Comparison of ENCODE assay signal across 12 cellular contexts in genomic region chr12:12482959-12483358, GRCh38.
A peak's percentile ranks its signal among the peaks of the same experiment; 100 is the strongest.
DNase-seq lines count a peak whose midpoint lies in the region; ATAC-seq and TF ChIP-seq lines count a peak whose summit lies in the region.
"Had no signal": no experiment of that assay in that cellular context is flagged by ENCODE, and none has a peak within 500 bp of the region (broad histone marks: within the 10 kb centered on the region; RNA-seq: fewer than 3 reads in every experiment).

No MANE protein-coding gene starts in this region.

- peak overlapping the region; percentile 100 for H3K27ac Mint-ChIP-seq in activated CD4-positive, alpha-beta T cell treated with anti-CD3 and anti-CD28 coated beads for 36 hours
- H3K27ac Mint-ChIP-seq in activated CD4-positive, alpha-beta memory T cell treated with anti-CD3 and anti-CD28 coated beads for 36 hours, result peak overlapping the region; percentile 99
- H3K27ac Mint-ChIP-seq in stimulated activated effector memory CD8-positive, alpha-beta T cell treated with anti-CD3 and anti-CD28 coated beads, Interleukin-12 subunit alpha, Interleukin-12 subunit beta, amount 100 ng/mL, for 72 hours, result peak overlapping the region; percentile 99

- H3K4me3 ChIP-seq in right cardiac atrium (ENCODE audit: low read length), result no peak overlapping the region
- H3K4me3 ChIP-seq in tibial artery, result no peak overlapping the region

- DNase-seq in activated CD4-positive, alpha-beta T cell treated with anti-CD3 and anti-CD28 coated beads for 36 hours, result no peak
- no peak for DNase-seq in activated CD4-positive, alpha-beta T cell treated with anti-CD3 and anti-CD28 coated beads for 48 hours
- no peak for DNase-seq in activated CD4-positive, alpha-beta memory T cell treated with anti-CD3 and anti-CD28 coated beads for 36 hours
- no peak for DNase-seq in stimulated activated effector memory CD8-positive, alpha-beta T cell treated with anti-CD3 and anti-CD28 coated beads, Interleukin-12 subunit alpha, Interleukin-12 subunit beta, amount 100 ng/mL, for 72 hours (ENCODE audit: low spot score in 2 of 2)
- DNase-seq in DMS153 (lab: John Stamatoyannopoulos, UW) (no peak), right cardiac atrium (no peak), tibial artery (no peak)
- DNase-seq: ACHN, amygdala, NCI-H345, T1000 had no signal

- no peaks in the 10 kb centered on the region for H3K9me3 ChIP-seq in right cardiac atrium (ENCODE audit: control insufficient read depth, low read length)
- no peaks in the 10 kb centered on the region for H3K9me3 ChIP-seq in tibial artery

- H3K27me3 ChIP-seq in right cardiac atrium (ENCODE audit: control insufficient read depth, insufficient read depth) (no peaks in the 10 kb centered on the region), tibial artery (no peaks in the 10 kb centered on the region)

- CTCF ChIA-PET in activated CD4-positive, alpha-beta T cell treated with anti-CD3 and anti-CD28 coated beads for 36 hours (lab: Charles Lee), result interaction anchor here (0.9 to 1.1 kb wide), 2 partner anchors 74 to 78 kb away, joined by 3 read pairs; no protein-coding TSS in a partner anchor
- CTCF ChIA-PET in activated CD4-positive, alpha-beta memory T cell treated with anti-CD3 and anti-CD28 coated beads for 36 hours (lab: Charles Lee), result interaction anchor here (0.9 to 3.4 kb wide), 4 partner anchors 21 to 106 kb away, joined by 3 to 25 read pairs (median 4); partner anchors contain the start of gene DUSP16

- peaks cover 78% of the 10 kb centered on the region for H3K4me1 Mint-ChIP-seq in activated CD4-positive, alpha-beta T cell treated with anti-CD3 and anti-CD28 coated beads for 36 hours
- H3K4me1 Mint-ChIP-seq in activated CD4-positive, alpha-beta memory T cell treated with anti-CD3 and anti-CD28 coated beads for 36 hours (ENCODE audit: low read depth), result peaks cover 74% of the 10 kb centered on the region
- H3K4me1 Mint-ChIP-seq in stimulated activated effector memory CD8-positive, alpha-beta T cell treated with anti-CD3 and anti-CD28 coated beads, Interleukin-12 subunit alpha, Interleukin-12 subunit beta, amount 100 ng/mL, for 72 hours, result peaks cover 72% of the 10 kb centered on the region

- peaks cover 69% of the 10 kb centered on the region for H3K36me3 Mint-ChIP-seq in activated CD4-positive, alpha-beta T cell treated with anti-CD3 and anti-CD28 coated beads for 36 hours (ENCODE audit: low read depth)
- H3K36me3 Mint-ChIP-seq in activated CD4-positive, alpha-beta memory T cell treated with anti-CD3 and anti-CD28 coated beads for 36 hours, result peaks cover 68% of the 10 kb centered on the region
- H3K36me3 Mint-ChIP-seq in stimulated activated effector memory CD8-positive, alpha-beta T cell treated with anti-CD3 and anti-CD28 coated beads, Interleukin-12 subunit alpha, Interleukin-12 subunit beta, amount 100 ng/mL, for 72 hours, result peaks cover 100% of the 10 kb centered on the region

- H3K9me3 Mint-ChIP-seq in activated CD4-positive, alpha-beta T cell treated with anti-CD3 and anti-CD28 coated beads for 36 hours (ENCODE audit: low read depth), result no peaks in the 10 kb centered on the region
- H3K9me3 Mint-ChIP-seq in activated CD4-positive, alpha-beta memory T cell treated with anti-CD3 and anti-CD28 coated beads for 36 hours, result no peaks in the 10 kb centered on the region
- no peaks in the 10 kb centered on the region for H3K9me3 Mint-ChIP-seq in stimulated activated effector memory CD8-positive, alpha-beta T cell treated with anti-CD3 and anti-CD28 coated beads, Interleukin-12 subunit alpha, Interleukin-12 subunit beta, amount 100 ng/mL, for 72 hours

- peak overlapping the region; percentile 80 for H3K4me3 Mint-ChIP-seq in activated CD4-positive, alpha-beta T cell treated with anti-CD3 and anti-CD28 coated beads for 36 hours
- H3K4me3 Mint-ChIP-seq in activated CD4-positive, alpha-beta memory T cell treated with anti-CD3 and anti-CD28 coated beads for 36 hours, result peak overlapping the region; percentile 81
- H3K4me3 Mint-ChIP-seq in stimulated activated effector memory CD8-positive, alpha-beta T cell treated with anti-CD3 and anti-CD28 coated beads, Interleukin-12 subunit alpha, Interleukin-12 subunit beta, amount 100 ng/mL, for 72 hours, result peak overlapping the region; percentile 77

- TF ChIP-seq CTCF in tibial artery (IDR thresholded peaks at IDR 0.05), result no peak

- POLR2A ChIA-PET in activated CD4-positive, alpha-beta T cell treated with anti-CD3 and anti-CD28 coated beads for 36 hours (lab: Charles Lee), result interaction anchor here (0.7 to 1.4 kb wide), 4 partner anchors 9 to 717 kb away, joined by 4 to 6 read pairs (median 4); no protein-coding TSS in a partner anchor
- POLR2A ChIA-PET in activated CD4-positive, alpha-beta memory T cell treated with anti-CD3 and anti-CD28 coated beads for 36 hours (lab: Charles Lee), result interaction anchor here (0.7 to 7.3 kb wide), 18 partner anchors 8 to 239 kb away, joined by 3 to 76 read pairs (median 8); partner anchors contain the start of genes BORCS5 and CDKN1B

- no peak for ATAC-seq in activated CD4-positive, alpha-beta T cell treated with anti-CD3 and anti-CD28 coated beads for 36 hours
- peak; percentile 49 for ATAC-seq in HG02852 (IDR thresholded peaks at IDR 0.05; ENCODE audit: unreplicated experiment)
- no peak for ATAC-seq in stimulated activated effector memory CD8-positive, alpha-beta T cell treated with anti-CD3 and anti-CD28 coated beads, Interleukin-12 subunit alpha, Interleukin-12 subunit beta, amount 100 ng/mL, for 72 hours
- no peak for ATAC-seq in right cardiac atrium

- no peaks in the 10 kb centered on the region for H3K27me3 Mint-ChIP-seq in activated CD4-positive, alpha-beta T cell treated with anti-CD3 and anti-CD28 coated beads for 36 hours
- no peaks in the 10 kb centered on the region for H3K27me3 Mint-ChIP-seq in activated CD4-positive, alpha-beta memory T cell treated with anti-CD3 and anti-CD28 coated beads for 36 hours

- H3K4me1 ChIP-seq in right cardiac atrium (ENCODE audit: control insufficient read depth, insufficient read depth, low read length) (no peaks in the 10 kb centered on the region), tibial artery (no peaks in the 10 kb centered on the region)

- intact Hi-C loops in activated CD4-positive, alpha-beta T cell treated with anti-CD3 and anti-CD28 coated beads for 36 hours (cut with DNase I, micrococcal nuclease), result loop anchor here in 1 of 2 experiments (5.0 kb wide), 1 partner anchor 234 kb away; the partner anchor contains the start of gene CDKN1B
- intact Hi-C loops in activated CD4-positive, alpha-beta memory T cell treated with anti-CD3 and anti-CD28 coated beads for 36 hours (cut with micrococcal nuclease), result loop anchor here (1.0 to 5.0 kb wide), 6 partner anchors 9 to 242 kb away; partner anchors contain the start of gene CREBL2
- intact Hi-C loops in right cardiac atrium (cut with DNase I), result no loop called here
- intact Hi-C loops in tibial artery (cut with DNase I; ENCODE audit: low total_unique reads), result no loop called here

- H3K27ac ChIP-seq in right cardiac atrium (ENCODE audit: low read length), result no peak overlapping the region
- no peak overlapping the region for H3K27ac ChIP-seq in tibial artery

- 96% methylated on average over 6 of the region's 6 CpGs for WGBS in right cardiac atrium

- H3K36me3 ChIP-seq in tibial artery, result peaks cover 9 to 57% (median 19%) of the 10 kb centered on the region in 3 donors
